ENCODE assay signal across 1 cellular context in the genomic region with DNA sequence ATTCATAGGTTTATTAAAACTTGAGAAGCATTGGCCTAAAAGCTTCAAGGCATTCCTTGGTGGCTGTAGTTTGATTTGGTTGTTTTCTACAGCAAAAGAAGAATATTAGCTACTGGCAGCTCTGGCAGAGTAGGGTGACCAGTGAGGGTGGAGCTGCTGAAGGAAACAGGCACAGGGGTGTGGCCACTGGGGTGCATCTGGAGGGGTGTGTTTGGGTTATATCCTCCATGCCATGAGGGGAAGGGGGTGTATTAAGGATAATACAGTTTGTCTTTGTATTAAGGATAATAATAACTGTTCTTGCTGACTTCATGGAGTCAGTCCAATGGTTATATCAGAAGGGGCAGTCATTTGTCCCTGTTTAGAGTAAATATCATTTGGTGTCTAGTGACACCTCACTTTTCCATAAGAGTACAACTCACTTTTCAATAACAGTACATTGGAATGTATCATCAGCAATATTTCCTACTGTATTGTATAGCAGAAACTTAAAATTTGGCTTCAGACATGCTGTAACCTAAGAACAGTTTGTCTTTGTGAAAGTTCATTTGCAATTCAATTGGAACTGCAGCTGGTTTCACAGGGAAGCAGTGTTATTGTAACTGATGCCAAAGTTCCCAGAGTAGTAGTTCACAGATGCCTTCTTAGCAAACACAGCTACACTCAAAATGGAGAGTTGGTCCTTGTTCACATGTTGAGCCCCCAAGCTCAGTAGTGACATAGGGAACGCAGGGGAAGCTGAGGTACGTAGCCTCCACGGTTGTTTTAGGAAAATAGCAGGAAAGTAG.
TF ChIP-seq lines count a peak whose summit lies in the region.

No MANE protein-coding gene starts in this region.

TF ChIP-seq in IMR-90, 13 proteins besides CTCF, POLR2A, EP300 and RAD21:
- TF ChIP-seq MXI1 (IDR thresholded peaks at IDR 0.05; ENCODE audit: borderline replicate concordance, low read depth, low read length), result no peak
- no peak for TF ChIP-seq CEBPB (IDR thresholded peaks at IDR 0.05; ENCODE audit: low read depth, low read length)
- TF ChIP-seq, protein P1, sequence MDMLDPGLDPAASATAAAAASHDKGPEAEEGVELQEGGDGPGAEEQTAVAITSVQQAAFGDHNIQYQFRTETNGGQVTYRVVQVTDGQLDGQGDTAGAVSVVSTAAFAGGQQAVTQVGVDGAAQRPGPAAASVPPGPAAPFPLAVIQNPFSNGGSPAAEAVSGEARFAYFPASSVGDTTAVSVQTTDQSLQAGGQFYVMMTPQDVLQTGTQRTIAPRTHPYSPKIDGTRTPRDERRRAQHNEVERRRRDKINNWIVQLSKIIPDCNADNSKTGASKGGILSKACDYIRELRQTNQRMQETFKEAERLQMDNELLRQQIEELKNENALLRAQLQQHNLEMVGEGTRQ (IDR thresholded peaks at IDR 0.05; ENCODE audit: low read depth, low read length), result no peak
- no peak for TF ChIP-seq RCOR1 (IDR thresholded peaks at IDR 0.05; ENCODE audit: insufficient replicate concordance, low read length)
- no peak for TF ChIP-seq SMC3 (IDR thresholded peaks at IDR 0.05; ENCODE audit: low read depth, low read length)
- no peak for TF ChIP-seq MAZ (IDR thresholded peaks at IDR 0.05; ENCODE audit: borderline replicate concordance, low read depth, low read length)
- TF ChIP-seq BHLHE40 (IDR thresholded peaks at IDR 0.05; ENCODE audit: low read depth, low read length), result no peak
- no peak for TF ChIP-seq RFX5 (IDR thresholded peaks at IDR 0.05; ENCODE audit: low read depth, low read length)
- TF ChIP-seq FOS (IDR thresholded peaks at IDR 0.05; ENCODE audit: low read depth, low read length), result no peak
- TF ChIP-seq MAFK (IDR thresholded peaks at IDR 0.05; ENCODE audit: low read depth, low read length), result no peak
- TF ChIP-seq, protein P2, sequence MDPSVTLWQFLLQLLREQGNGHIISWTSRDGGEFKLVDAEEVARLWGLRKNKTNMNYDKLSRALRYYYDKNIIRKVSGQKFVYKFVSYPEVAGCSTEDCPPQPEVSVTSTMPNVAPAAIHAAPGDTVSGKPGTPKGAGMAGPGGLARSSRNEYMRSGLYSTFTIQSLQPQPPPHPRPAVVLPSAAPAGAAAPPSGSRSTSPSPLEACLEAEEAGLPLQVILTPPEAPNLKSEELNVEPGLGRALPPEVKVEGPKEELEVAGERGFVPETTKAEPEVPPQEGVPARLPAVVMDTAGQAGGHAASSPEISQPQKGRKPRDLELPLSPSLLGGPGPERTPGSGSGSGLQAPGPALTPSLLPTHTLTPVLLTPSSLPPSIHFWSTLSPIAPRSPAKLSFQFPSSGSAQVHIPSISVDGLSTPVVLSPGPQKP (IDR thresholded peaks at IDR 0.05; ENCODE audit: borderline replicate concordance, low read depth, low read length), result no peak
- TF ChIP-seq CHD1 (IDR thresholded peaks at IDR 0.05; ENCODE audit: low read depth, low read length), result no peak
- no peak for TF ChIP-seq NFE2L2 (IDR thresholded peaks at IDR 0.05; ENCODE audit: low read depth, low read length)
TF ChIP-seq in IMR-90: peak in this region for 0.
